Comparison of ENCODE assay signal across 9 cellular contexts in the genomic region with DNA sequence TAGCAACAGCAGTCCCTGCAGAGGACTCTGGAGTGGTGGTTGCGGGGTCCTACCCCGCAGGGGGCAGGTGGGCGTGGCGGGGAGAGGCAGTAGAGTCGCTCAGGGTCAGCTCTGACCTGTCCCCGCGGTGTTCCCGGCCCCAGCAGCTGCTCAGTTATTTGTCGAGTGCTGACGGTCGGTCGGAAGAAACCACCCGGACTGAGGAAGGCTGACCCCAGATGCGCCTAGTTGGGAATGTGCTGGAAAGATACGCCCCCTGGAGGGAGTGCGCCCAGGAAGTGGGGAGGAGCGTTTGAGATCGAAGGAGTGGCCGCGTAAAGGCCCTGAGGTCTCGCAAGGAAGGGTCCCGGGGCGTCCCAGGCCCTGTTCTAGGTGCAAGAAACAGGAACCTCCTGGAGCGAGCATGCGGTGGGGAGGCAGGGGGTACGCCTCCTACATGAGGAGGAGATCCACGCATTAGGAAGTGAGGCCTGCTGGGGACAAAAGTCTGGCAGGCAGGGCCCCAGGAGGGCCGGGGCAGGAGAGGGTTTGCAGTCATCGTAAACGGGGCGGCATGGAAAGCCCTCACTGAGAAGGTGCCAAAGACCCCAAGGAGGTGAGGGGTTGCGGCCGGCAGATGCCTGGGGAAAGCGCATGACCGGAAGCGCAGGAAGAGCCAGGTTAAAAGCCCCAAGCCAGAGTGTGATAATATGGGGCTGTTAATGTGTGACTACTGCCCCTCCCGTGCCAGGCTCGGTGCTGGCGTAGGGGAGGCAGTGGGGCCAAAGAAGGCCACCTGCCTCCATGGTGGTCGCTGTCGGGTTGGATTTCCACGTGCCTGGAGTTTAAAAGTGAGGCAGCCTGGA. TPM values are rescaled to one million over a fixed set of nuclear protein-coding genes. Genes with fewer than 3 reads are reported as not detected.
A peak's percentile ranks its signal among the peaks of the same experiment; 100 is the strongest.
DNase-seq lines count a peak whose midpoint lies in the region; TF ChIP-seq lines count a peak whose summit lies in the region.
"Had no signal": no experiment of that assay in that cellular context is flagged by ENCODE, and none has a peak within 500 bp of the region (broad histone marks: within the 10 kb centered on the region; RNA-seq: fewer than 3 reads in every experiment).

No MANE protein-coding gene starts in this region.

- peak in 1 of 2 donors; percentile 60 for TF ChIP-seq POLR2A in thyroid gland (IDR thresholded peaks at IDR 0.05)

- WGBS in liver: 1% methylated on average over 42 of the region's 42 CpGs
- WGBS in thyroid gland, 2 donors: 7 to 9% methylated on average over 27 to 42 of the region's 42 CpGs

- peaks cover 28% of the 10 kb centered on the region for H3K27me3 ChIP-seq in HUES48 (ENCODE audit: control insufficient read depth, insufficient read depth, low read length)
- no peaks in the 10 kb centered on the region for H3K27me3 ChIP-seq in liver (ENCODE audit: control insufficient read depth in 4 of 4, insufficient read depth in 4 of 4, low read length in 3 of 4)
- H3K27me3 ChIP-seq in thyroid gland: no peaks in the 10 kb centered on the region

- H3K36me3 ChIP-seq in HUES48 (ENCODE audit: control insufficient read depth, insufficient read depth, low read length): no peaks in the 10 kb centered on the region
- H3K36me3 ChIP-seq in liver (ENCODE audit: control insufficient read depth in 4 of 4, insufficient read depth in 3 of 4, low read depth in 1 of 4, low read length in 3 of 4): no peaks in the 10 kb centered on the region
- H3K36me3 ChIP-seq in thyroid gland: no peaks in the 10 kb centered on the region

- TF ChIP-seq CTCF in liver (IDR thresholded peaks at IDR 0.05; ENCODE audit: low read depth, low read length, missing input control): peak; percentile 1
- TF ChIP-seq CTCF in thyroid gland (IDR thresholded peaks at IDR 0.05): peak in 2 of 6 experiments; percentile 6 to 23

- peak overlapping the region; percentile 20; the same call in 1 of the 2 replicates for H3K9ac ChIP-seq in HUES48 (ENCODE audit: low read depth, low read length)
- H3K9ac ChIP-seq in liver (ENCODE audit: low read depth in 1 of 2, low read length in 2 of 2): peak overlapping the region; percentile 8 to 92

- DNase-seq in ACHN: peak; percentile 80
- peak; percentile 70 to 72 for DNase-seq in thyroid gland
- DNase-seq in A172 (ENCODE audit: low spot score): no peak
- no peak for DNase-seq in hippocampal formation (lab: John Stamatoyannopoulos, UW)
- no peak for DNase-seq in stimulated activated naive CD4-positive, alpha-beta T cell treated with Interleukin-2 at 50 U/mL for 16 hours (lab: John Stamatoyannopoulos, UW)

- H3K27ac ChIP-seq in HUES48 (ENCODE audit: low read depth, low read length): no peak overlapping the region
- H3K27ac ChIP-seq in cingulate gyrus (ENCODE audit: low read depth, low read length): peak overlapping the region; percentile 19
- H3K27ac ChIP-seq in liver (ENCODE audit: low read depth in 1 of 2, low read length in 2 of 2): peak overlapping the region; percentile 91 to 95
- H3K27ac ChIP-seq in thyroid gland: peak overlapping the region; percentile 7 to 49 (median 41)

- H3K4me1 ChIP-seq in HUES48 (ENCODE audit: control insufficient read depth, insufficient read depth, low read length) (peaks cover 24% of the 10 kb centered on the region), liver (ENCODE audit: control insufficient read depth in 4 of 4, insufficient read depth in 4 of 4, low read length in 3 of 4) (peaks cover 0 to 20% (median 13%) of the 10 kb centered on the region in 4 donors), thyroid gland (peaks cover 15 to 27% of the 10 kb centered on the region in 2 donors)

- no peak for TF ChIP-seq RAD21 in liver (IDR thresholded peaks at IDR 0.05)

- H3K4me3 ChIP-seq in HUES48 (ENCODE audit: low read depth, low read length) (peak overlapping the region; percentile 53), liver (ENCODE audit: low read depth in 1 of 3, low read length in 3 of 3) (peak overlapping the region; percentile 59 to 83 (median 72)), thyroid gland (replicated peaks in 1 of 3) (peak overlapping the region in 1 of 3 donors; percentile 10)
- H3K4me3 ChIP-seq: GM12878 had no signal

- in situ Hi-C loops in ACHN (cut with HindIII; ENCODE audit: low pct_ligation_motif_present, low pct_unique_long_range_greater_than_20kb, low sequenced_read_pairs): no loop called here

- intact Hi-C loops in thyroid gland (cut with DNase I): no loop called here

- no peaks in the 10 kb centered on the region for H3K9me3 ChIP-seq in HUES48 (ENCODE audit: control insufficient read depth, insufficient read depth, low read length)
- no peaks in the 10 kb centered on the region for H3K9me3 ChIP-seq in liver (ENCODE audit: control insufficient read depth in 4 of 4, low read length in 3 of 4)
- no peaks in the 10 kb centered on the region for H3K9me3 ChIP-seq in thyroid gland

TF ChIP-seq in liver, 16 proteins besides CTCF, POLR2A, EP300 and RAD21:
- TF ChIP-seq, protein P1, sequence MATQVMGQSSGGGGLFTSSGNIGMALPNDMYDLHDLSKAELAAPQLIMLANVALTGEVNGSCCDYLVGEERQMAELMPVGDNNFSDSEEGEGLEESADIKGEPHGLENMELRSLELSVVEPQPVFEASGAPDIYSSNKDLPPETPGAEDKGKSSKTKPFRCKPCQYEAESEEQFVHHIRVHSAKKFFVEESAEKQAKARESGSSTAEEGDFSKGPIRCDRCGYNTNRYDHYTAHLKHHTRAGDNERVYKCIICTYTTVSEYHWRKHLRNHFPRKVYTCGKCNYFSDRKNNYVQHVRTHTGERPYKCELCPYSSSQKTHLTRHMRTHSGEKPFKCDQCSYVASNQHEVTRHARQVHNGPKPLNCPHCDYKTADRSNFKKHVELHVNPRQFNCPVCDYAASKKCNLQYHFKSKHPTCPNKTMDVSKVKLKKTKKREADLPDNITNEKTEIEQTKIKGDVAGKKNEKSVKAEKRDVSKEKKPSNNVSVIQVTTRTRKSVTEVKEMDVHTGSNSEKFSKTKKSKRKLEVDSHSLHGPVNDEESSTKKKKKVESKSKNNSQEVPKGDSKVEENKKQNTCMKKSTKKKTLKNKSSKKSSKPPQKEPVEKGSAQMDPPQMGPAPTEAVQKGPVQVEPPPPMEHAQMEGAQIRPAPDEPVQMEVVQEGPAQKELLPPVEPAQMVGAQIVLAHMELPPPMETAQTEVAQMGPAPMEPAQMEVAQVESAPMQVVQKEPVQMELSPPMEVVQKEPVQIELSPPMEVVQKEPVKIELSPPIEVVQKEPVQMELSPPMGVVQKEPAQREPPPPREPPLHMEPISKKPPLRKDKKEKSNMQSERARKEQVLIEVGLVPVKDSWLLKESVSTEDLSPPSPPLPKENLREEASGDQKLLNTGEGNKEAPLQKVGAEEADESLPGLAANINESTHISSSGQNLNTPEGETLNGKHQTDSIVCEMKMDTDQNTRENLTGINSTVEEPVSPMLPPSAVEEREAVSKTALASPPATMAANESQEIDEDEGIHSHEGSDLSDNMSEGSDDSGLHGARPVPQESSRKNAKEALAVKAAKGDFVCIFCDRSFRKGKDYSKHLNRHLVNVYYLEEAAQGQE (IDR thresholded peaks at IDR 0.05): peak; percentile 54
- TF ChIP-seq, protein P2, sequence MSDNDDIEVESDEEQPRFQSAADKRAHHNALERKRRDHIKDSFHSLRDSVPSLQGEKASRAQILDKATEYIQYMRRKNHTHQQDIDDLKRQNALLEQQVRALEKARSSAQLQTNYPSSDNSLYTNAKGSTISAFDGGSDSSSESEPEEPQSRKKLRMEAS (IDR thresholded peaks at IDR 0.05): peak; percentile 49
- TF ChIP-seq RXRA (IDR thresholded peaks at IDR 0.05): peak; percentile 45 to 50
- TF ChIP-seq FOXA1 (IDR thresholded peaks at IDR 0.05): no peak
- TF ChIP-seq EGR1 (IDR thresholded peaks at IDR 0.05; ENCODE audit: low read depth in 2 of 2): no peak
- peak; percentile 48 to 80 for TF ChIP-seq GABPA (IDR thresholded peaks at IDR 0.05 in 1 of 2, conservative IDR thresholded peaks at IDR 0.05 in 1 of 2)
- no peak for TF ChIP-seq YY1 (IDR thresholded peaks at IDR 0.05)
- no peak for TF ChIP-seq NR2F2 (IDR thresholded peaks at IDR 0.05)
- TF ChIP-seq JUND (IDR thresholded peaks at IDR 0.05): no peak
- TF ChIP-seq HNF4A (conservative IDR thresholded peaks at IDR 0.05): peak in 1 of 2 donors; percentile 6
- peak; percentile 59 for TF ChIP-seq SP1 (IDR thresholded peaks at IDR 0.05)
- no peak for TF ChIP-seq FOXA2 (IDR thresholded peaks at IDR 0.05)
- peak; percentile 17 for TF ChIP-seq TAF1 (conservative IDR thresholded peaks at IDR 0.05)
TF ChIP-seq in liver: peak in this region for 7.

RNA-seq across cellular contexts. Expression of a gene that starts 9.1 kb away (rescaled TPM):
- total RNA-seq in liver (1 to 10 TPM in 1 of 2 donors, under 1 TPM in 1; 0.75 to 5.9 TPM), thyroid gland (10 to 100 TPM; 16.8 to 34.9 (median 29.3) TPM)
- under 1 TPM; 0.18 to 0.48 TPM for polyA plus RNA-seq in liver
- not detected in 2 replicates for total RNA-seq in A172 (2014; rRNA removed; shearing (Covaris generic))

RNA-seq across cellular contexts. Expression of a gene that starts 24.5 kb away (rescaled TPM):
- total RNA-seq in liver (under 1 TPM in 1 of 2 donors, not detected in 1; under 0.01 TPM), thyroid gland (under 1 TPM in 1 of 4 donors, not detected in 3; 0.11 TPM)
- not detected for polyA plus RNA-seq in liver
- not detected in 2 replicates for total RNA-seq in A172 (2014; rRNA removed; shearing (Covaris generic))
- total RNA-seq: GM12878 had no signal
- polyA plus RNA-seq: GM12878 had no signal

RNA-seq across cellular contexts. Expression of a gene that starts 57.4 kb away (rescaled TPM):
- total RNA-seq in liver: 10 to 100 TPM; 28.1 to 50.5 TPM
- polyA plus RNA-seq in liver: 10 to 100 TPM; 19.0 to 28.6 TPM
- 100 to 1,000 TPM in 1 of 4 donors, 10 to 100 TPM in 3; 63.3 to 112 (median 80.7) TPM for total RNA-seq in thyroid gland
- total RNA-seq in A172 (2014; rRNA removed; shearing (Covaris generic)): 40.4 and 53.1 TPM in 2 replicates

Comparison
In these comparisons a context has a peak if more than half of its experiments do, and no peak if none do; other contexts are left out.
1. DNase-seq: peak in ACHN (single experiment) and thyroid gland (2 of 2); none in A172 (single experiment), hippocampal formation (0 of 2) and stimulated activated naive CD4-positive, alpha-beta T cell treated with Interleukin-2 at 50 U/mL for 16 hours (single experiment).